1 cellular context compared by ENCODE assay signal in the genomic region with DNA sequence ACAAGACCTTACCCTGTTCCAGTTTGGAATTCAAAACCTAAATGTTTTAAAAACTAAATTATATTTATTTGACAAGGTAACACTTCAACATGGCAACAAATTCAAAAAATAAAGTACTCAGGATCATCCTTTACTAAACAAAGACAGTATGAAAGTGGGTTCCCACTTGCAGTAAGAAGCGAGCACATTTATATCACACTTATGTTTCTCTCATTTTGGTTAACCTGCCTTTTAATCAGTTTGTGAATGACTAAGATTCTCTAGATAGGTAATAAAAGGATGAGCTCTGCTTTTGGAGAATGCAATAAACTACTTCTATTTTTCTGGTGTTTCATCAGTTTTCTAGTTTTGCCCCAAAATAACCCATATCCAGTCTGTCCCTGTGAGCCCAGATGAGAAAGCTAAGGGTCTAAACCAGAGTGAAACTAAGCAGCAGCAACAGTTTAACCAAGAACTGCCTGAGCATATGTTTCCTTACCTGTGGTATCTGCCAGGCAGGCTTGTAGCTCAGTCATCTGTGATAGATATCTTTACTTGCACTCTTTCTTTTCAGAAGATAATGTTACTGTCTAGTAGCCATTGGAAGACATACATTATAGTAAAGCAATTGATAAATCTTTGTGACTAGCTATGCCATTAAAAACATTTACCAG.
TF ChIP-seq lines count a peak whose summit lies in the region.

No MANE protein-coding gene starts in this region.

TF ChIP-seq in HepG2, 621 proteins besides CTCF, POLR2A, EP300 and RAD21:
- TF ChIP-seq ZNF350 (CRISPR knock-in tag; IDR thresholded peaks at IDR 0.05; ENCODE audit: borderline replicate concordance, low read depth): no peak
- peak; percentile 60 for TF ChIP-seq ZNF7 (CRISPR knock-in tag; IDR thresholded peaks at IDR 0.05)
